1 cellular context compared by ENCODE assay signal in the genomic region with DNA sequence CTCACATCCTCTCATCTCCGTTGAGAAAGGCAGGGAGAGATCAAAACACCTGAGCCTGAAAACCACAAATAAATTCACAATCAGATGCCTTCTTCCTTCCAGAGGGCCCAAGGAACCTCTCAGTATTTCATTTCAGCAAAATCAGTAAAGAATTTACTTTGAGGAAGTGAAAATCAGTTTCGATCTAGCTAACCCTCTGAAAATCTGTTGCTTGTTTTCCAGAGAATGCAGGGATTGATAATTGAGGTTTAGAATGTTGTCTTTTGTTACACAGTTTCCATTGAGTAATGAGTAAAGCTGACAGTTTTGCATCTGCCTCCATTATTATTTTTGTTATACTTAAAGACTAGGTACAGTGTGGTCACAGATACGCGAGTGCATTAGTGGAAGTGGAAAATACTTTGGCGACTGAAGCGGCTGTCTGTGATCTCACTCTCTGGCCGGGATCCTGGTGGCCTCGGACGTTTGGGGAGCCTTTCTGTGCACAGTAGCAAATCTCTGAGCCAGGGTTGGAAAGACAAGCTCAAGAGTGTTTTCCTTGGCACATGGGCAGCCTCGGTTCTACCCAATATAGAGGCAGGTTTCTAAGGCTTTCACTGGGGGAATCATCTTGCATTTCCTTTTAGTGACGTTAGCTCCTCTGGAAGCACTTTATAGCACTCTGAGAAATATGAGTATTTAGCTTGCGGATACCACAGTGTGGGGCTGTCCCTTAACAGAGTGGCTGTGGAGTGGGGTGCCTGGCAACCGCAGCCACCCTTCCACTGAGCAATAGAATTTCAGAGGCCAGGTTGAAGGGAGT.
TF ChIP-seq lines count a peak whose summit lies in the region.

No MANE protein-coding gene starts in this region.

TF ChIP-seq in GM12878, 131 proteins besides CTCF, POLR2A, EP300 and RAD21 (continued from another document and continues in another):
- TF ChIP-seq PKNOX1 (IDR thresholded peaks at IDR 0.05): peak; percentile 71
- TF ChIP-seq CREM (IDR thresholded peaks at IDR 0.05; ENCODE audit: low read depth): peak; percentile 10; the same call in 1 of the 2 replicates
- peak; percentile 22; the same call in 1 of the 2 replicates for TF ChIP-seq IRF4 (IDR thresholded peaks at IDR 0.05; ENCODE audit: low read depth, low read length)
- no peak for TF ChIP-seq ZSCAN29 (IDR thresholded peaks at IDR 0.05)
- TF ChIP-seq FOXK2 (IDR thresholded peaks at IDR 0.05): no peak
- TF ChIP-seq NR2F1 (conservative IDR thresholded peaks at IDR 0.05): no peak
- TF ChIP-seq, protein P1, sequence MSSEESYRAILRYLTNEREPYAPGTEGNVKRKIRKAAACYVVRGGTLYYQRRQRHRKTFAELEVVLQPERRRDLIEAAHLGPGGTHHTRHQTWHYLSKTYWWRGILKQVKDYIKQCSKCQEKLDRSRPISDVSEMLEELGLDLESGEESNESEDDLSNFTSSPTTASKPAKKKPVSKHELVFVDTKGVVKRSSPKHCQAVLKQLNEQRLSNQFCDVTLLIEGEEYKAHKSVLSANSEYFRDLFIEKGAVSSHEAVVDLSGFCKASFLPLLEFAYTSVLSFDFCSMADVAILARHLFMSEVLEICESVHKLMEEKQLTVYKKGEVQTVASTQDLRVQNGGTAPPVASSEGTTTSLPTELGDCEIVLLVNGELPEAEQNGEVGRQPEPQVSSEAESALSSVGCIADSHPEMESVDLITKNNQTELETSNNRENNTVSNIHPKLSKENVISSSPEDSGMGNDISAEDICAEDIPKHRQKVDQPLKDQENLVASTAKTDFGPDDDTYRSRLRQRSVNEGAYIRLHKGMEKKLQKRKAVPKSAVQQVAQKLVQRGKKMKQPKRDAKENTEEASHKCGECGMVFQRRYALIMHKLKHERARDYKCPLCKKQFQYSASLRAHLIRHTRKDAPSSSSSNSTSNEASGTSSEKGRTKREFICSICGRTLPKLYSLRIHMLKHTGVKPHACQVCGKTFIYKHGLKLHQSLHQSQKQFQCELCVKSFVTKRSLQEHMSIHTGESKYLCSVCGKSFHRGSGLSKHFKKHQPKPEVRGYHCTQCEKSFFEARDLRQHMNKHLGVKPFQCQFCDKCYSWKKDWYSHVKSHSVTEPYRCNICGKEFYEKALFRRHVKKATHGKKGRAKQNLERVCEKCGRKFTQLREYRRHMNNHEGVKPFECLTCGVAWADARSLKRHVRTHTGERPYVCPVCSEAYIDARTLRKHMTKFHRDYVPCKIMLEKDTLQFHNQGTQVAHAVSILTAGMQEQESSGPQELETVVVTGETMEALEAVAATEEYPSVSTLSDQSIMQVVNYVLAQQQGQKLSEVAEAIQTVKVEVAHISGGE (CRISPR knock-in tag; IDR thresholded peaks at IDR 0.05): no peak
- TF ChIP-seq ATF7 (IDR thresholded peaks at IDR 0.05; ENCODE audit: low read depth): peak; percentile 95
- TF ChIP-seq SMC3 (IDR thresholded peaks at IDR 0.05; ENCODE audit: borderline replicate concordance, low read length): peak; percentile 3; the same call in 1 of the 2 replicates
- TF ChIP-seq ZNF592 (IDR thresholded peaks at IDR 0.05): no peak
- no peak for TF ChIP-seq FOS (IDR thresholded peaks at IDR 0.05; ENCODE audit: borderline replicate concordance, extremely low read depth, insufficient read length)
- no peak for TF ChIP-seq CBX3 (IDR thresholded peaks at IDR 0.05; ENCODE audit: borderline replicate concordance, low read depth)
- TF ChIP-seq NRF1 (conservative IDR thresholded peaks at IDR 0.05; ENCODE audit: low read depth, low read length): no peak
- TF ChIP-seq MXI1 (IDR thresholded peaks at IDR 0.05; ENCODE audit: low read depth, low read length): peak; percentile 70; the same call in 1 of the 2 replicates
- peak; percentile 67 for TF ChIP-seq MEF2B (IDR thresholded peaks at IDR 0.05; ENCODE audit: partially characterized antibody, poor library complexity, severe bottlenecking)
- TF ChIP-seq, protein P2, sequence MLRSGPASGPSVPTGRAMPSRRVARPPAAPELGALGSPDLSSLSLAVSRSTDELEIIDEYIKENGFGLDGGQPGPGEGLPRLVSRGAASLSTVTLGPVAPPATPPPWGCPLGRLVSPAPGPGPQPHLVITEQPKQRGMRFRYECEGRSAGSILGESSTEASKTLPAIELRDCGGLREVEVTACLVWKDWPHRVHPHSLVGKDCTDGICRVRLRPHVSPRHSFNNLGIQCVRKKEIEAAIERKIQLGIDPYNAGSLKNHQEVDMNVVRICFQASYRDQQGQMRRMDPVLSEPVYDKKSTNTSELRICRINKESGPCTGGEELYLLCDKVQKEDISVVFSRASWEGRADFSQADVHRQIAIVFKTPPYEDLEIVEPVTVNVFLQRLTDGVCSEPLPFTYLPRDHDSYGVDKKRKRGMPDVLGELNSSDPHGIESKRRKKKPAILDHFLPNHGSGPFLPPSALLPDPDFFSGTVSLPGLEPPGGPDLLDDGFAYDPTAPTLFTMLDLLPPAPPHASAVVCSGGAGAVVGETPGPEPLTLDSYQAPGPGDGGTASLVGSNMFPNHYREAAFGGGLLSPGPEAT (IDR thresholded peaks at IDR 0.05; ENCODE audit: low read depth): peak; percentile 96
- peak; percentile 68 for TF ChIP-seq JUNB (IDR thresholded peaks at IDR 0.05)
- TF ChIP-seq BMI1 (IDR thresholded peaks at IDR 0.05; ENCODE audit: borderline replicate concordance): peak; percentile 73; the same call in 1 of the 2 replicates
- TF ChIP-seq, protein P3, sequence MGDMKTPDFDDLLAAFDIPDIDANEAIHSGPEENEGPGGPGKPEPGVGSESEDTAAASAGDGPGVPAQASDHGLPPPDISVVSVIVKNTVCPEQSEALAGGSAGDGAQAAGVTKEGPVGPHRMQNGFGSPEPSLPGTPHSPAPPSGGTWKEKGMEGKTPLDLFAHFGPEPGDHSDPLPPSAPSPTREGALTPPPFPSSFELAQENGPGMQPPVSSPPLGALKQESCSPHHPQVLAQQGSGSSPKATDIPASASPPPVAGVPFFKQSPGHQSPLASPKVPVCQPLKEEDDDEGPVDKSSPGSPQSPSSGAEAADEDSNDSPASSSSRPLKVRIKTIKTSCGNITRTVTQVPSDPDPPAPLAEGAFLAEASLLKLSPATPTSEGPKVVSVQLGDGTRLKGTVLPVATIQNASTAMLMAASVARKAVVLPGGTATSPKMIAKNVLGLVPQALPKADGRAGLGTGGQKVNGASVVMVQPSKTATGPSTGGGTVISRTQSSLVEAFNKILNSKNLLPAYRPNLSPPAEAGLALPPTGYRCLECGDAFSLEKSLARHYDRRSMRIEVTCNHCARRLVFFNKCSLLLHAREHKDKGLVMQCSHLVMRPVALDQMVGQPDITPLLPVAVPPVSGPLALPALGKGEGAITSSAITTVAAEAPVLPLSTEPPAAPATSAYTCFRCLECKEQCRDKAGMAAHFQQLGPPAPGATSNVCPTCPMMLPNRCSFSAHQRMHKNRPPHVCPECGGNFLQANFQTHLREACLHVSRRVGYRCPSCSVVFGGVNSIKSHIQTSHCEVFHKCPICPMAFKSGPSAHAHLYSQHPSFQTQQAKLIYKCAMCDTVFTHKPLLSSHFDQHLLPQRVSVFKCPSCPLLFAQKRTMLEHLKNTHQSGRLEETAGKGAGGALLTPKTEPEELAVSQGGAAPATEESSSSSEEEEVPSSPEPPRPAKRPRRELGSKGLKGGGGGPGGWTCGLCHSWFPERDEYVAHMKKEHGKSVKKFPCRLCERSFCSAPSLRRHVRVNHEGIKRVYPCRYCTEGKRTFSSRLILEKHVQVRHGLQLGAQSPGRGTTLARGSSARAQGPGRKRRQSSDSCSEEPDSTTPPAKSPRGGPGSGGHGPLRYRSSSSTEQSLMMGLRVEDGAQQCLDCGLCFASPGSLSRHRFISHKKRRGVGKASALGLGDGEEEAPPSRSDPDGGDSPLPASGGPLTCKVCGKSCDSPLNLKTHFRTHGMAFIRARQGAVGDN (IDR thresholded peaks at IDR 0.05): peak; percentile 82
- peak; percentile 82 for TF ChIP-seq NFIC (IDR thresholded peaks at IDR 0.05; ENCODE audit: low read depth, low read length)
- no peak for TF ChIP-seq SREBF2 (IDR thresholded peaks at IDR 0.05; ENCODE audit: low read length)
- no peak for TF ChIP-seq ZNF274 (IDR thresholded peaks at IDR 0.05; ENCODE audit: insufficient read depth, insufficient read length)
- no peak for TF ChIP-seq POLR2AphosphoS5 (IDR thresholded peaks at IDR 0.05; ENCODE audit: low read length)
- no peak for TF ChIP-seq ZBTB4 (CRISPR knock-in tag; IDR thresholded peaks at IDR 0.05)
- no peak for TF ChIP-seq RELA (IDR thresholded peaks at IDR 0.05; ENCODE audit: borderline replicate concordance, partially characterized antibody)
- TF ChIP-seq PRDM15 (CRISPR knock-in tag; IDR thresholded peaks at IDR 0.05): no peak
